In the genomic region with DNA sequence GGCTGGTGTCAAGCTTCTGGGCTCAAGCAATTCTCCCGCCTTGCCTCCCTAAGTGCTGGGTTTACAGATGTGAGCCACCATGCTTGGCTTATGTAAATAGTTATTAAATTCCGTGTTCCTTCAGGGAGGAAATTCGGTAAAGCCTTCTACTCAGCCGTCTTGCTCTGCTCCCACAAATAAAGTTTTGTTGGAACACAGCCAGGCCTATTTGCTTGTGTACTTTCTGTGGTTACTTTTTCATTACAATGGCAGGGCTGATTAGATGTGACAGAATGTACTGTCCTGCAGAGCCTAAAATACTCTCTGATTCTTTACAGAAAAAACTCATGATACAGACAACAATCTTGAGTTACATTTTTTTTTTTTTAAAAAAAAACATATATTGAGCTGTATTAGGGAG, we compare ENCODE assay signal across 23 cellular contexts.
"Had no signal": no experiment of that assay in that cellular context is flagged by ENCODE, and none has a peak within 500 bp of the region (broad histone marks: within the 10 kb centered on the region; RNA-seq: fewer than 3 reads in every experiment).

No MANE protein-coding gene starts in this region.

- H3K36me3 ChIP-seq: Peyer's patch, SJCRH30 had no signal

- H3K27ac ChIP-seq: PC-9, Peyer's patch, SJCRH30, SK-N-MC had no signal

- H3K27me3 ChIP-seq: Peyer's patch, SJCRH30 had no signal

- H3K9me3 ChIP-seq: Peyer's patch, SJCRH30 had no signal

- H3K4me3 ChIP-seq: PC-9, Peyer's patch, SJCRH30, SK-N-MC had no signal

- H3K4me2 ChIP-seq: PC-9 had no signal

- H2AFZ ChIP-seq: PC-9 had no signal

- DNase-seq: KBM-7; NCI-H1092; NCI-H1105 treated with DMSO at 0.1 percent for 48 hours; NCI-H1417 treated with DMSO at 0.1 percent for 48 hours; NCI-H146; NCI-H1694 treated with DMSO at 0.1 percent for 48 hours; NCI-H1930; NCI-H2081; NCI-H2107; NCI-H226; NCI-H446; NCI-H510A; NCI-H524 treated with DMSO at 0.1 percent for 48 hours; NCI-H69; NCI-H774; NK-92 treated with Interleukin-12 subunit alpha and Interleukin-12 subunit beta, amount 100 ng/mL, for 24 hours; OCI-M1; PC-9; Peyer's patch; SHP77 treated with DMSO at 0.1 percent for 48 hours; SJCRH30 had no signal

- ATAC-seq: Right ventricle myocardium inferior had no signal

- H3K4me1 ChIP-seq: Peyer's patch, SJCRH30 had no signal
